In genomic region chr21:32610940-32611339, GRCh38 we compare ENCODE assay signal across 8 cellular contexts. TPM values are rescaled to one million over a fixed set of nuclear protein-coding genes. Genes with fewer than 3 reads are reported as not detected.
DNase-seq lines count a peak whose midpoint lies in the region; ATAC-seq and TF ChIP-seq lines count a peak whose summit lies in the region.
"Not testable (repeated sequence)": the region's sequence is repeated elsewhere in the genome, so short reads cannot be mapped to it uniquely, and the experiment has no call there.

No MANE protein-coding gene starts in this region.

- H3K36me3 ChIP-seq in HAP-1 (replicated peaks) (peaks cover 33% of the 10 kb centered on the region), PC-3 (ENCODE audit: low read depth, low read length) (peaks cover 18% of the 10 kb centered on the region), mesodermal cell (ENCODE audit: control insufficient read depth, insufficient read depth, low read length) (peaks cover 35% of the 10 kb centered on the region), skeletal muscle satellite cell (ENCODE audit: insufficient read depth, low read length) (peaks cover 13% of the 10 kb centered on the region)
- not testable (repeated sequence) for H3K36me3 ChIP-seq in breast epithelium

- not testable (repeated sequence) for TF ChIP-seq POLR2A in breast epithelium (IDR thresholded peaks at IDR 0.05)

- DNase-seq in AG04450 (ENCODE audit: low read depth, low spot score); HAP-1 (ENCODE audit: low spot score in 2 of 2); PC-3; activated CD8-positive, alpha-beta T cell treated with anti-CD3 and anti-CD28 coated beads, Interleukin-2, amount 10 ng/mL, durations not matched to agents 7 days and 5 days; breast epithelium (ENCODE audit: low spot score in 2 of 2); fibroblast of pulmonary artery (ENCODE audit: low read depth): not testable (repeated sequence)

- H3K4me1 ChIP-seq in HAP-1; PC-3 (ENCODE audit: insufficient read depth, low read length); breast epithelium; mesodermal cell (ENCODE audit: control insufficient read depth, insufficient read depth, low read length, poor library complexity, severe bottlenecking); skeletal muscle satellite cell (ENCODE audit: control insufficient read depth, insufficient read depth, low read length): not testable (repeated sequence)

- H3K36me3 Mint-ChIP-seq in activated CD8-positive, alpha-beta T cell treated with anti-CD3 and anti-CD28 coated beads, Interleukin-2, amount 10 ng/mL, durations not matched to agents 7 days and 5 days (ENCODE audit: low read depth): peaks cover 26% of the 10 kb centered on the region

- not testable (repeated sequence) for BruUV-seq in PC-3 (replicated peaks; lab: Mats Ljungman, UMichigan)

- H3K4me1 Mint-ChIP-seq in activated CD8-positive, alpha-beta T cell treated with anti-CD3 and anti-CD28 coated beads, Interleukin-2, amount 10 ng/mL, durations not matched to agents 7 days and 5 days (ENCODE audit: low read depth): not testable (repeated sequence)

- H3K9ac ChIP-seq in PC-3 (ENCODE audit: low read length) (peak overlapping the region; percentile 88; the same call in 1 of the 2 replicates), skeletal muscle satellite cell (ENCODE audit: low read depth, low read length) (peak overlapping the region; percentile 34)

- H3K27ac Mint-ChIP-seq in activated CD8-positive, alpha-beta T cell treated with anti-CD3 and anti-CD28 coated beads, Interleukin-2, amount 10 ng/mL, durations not matched to agents 7 days and 5 days: not testable (repeated sequence)

- H3K4me3 Mint-ChIP-seq in activated CD8-positive, alpha-beta T cell treated with anti-CD3 and anti-CD28 coated beads, Interleukin-2, amount 10 ng/mL, durations not matched to agents 7 days and 5 days: peak overlapping the region; percentile 51

- H3K4me2 ChIP-seq in PC-3 (ENCODE audit: low read length): peak overlapping the region; percentile 86
- peak overlapping the region; percentile 70 for H3K4me2 ChIP-seq in skeletal muscle satellite cell (ENCODE audit: low read length)

- peaks cover 24% of the 10 kb centered on the region for H3K79me2 ChIP-seq in PC-3 (ENCODE audit: low read length)

- H3K27me3 ChIP-seq in AG04450 (ENCODE audit: control insufficient read depth, insufficient read depth, low read length); HAP-1 (ENCODE audit: low read depth); PC-3 (ENCODE audit: low read length); breast epithelium; skeletal muscle satellite cell (ENCODE audit: control insufficient read depth, insufficient read depth, low read length): not testable (repeated sequence)

- H2AFZ ChIP-seq in PC-3 (ENCODE audit: low read length): not testable (repeated sequence)

- not testable (repeated sequence) for H3F3A ChIP-seq in PC-3 (ENCODE audit: low read length, unreplicated experiment)

- H3K27me3 Mint-ChIP-seq in activated CD8-positive, alpha-beta T cell treated with anti-CD3 and anti-CD28 coated beads, Interleukin-2, amount 10 ng/mL, durations not matched to agents 7 days and 5 days (ENCODE audit: low read depth): not testable (repeated sequence)

- not testable (repeated sequence) for H3K9me3 Mint-ChIP-seq in activated CD8-positive, alpha-beta T cell treated with anti-CD3 and anti-CD28 coated beads, Interleukin-2, amount 10 ng/mL, durations not matched to agents 7 days and 5 days (ENCODE audit: insufficient read depth)

- H3K9me2 ChIP-seq in PC-3 (replicated peaks; ENCODE audit: low read length): not testable (repeated sequence)

- ATAC-seq in PC-3; activated CD8-positive, alpha-beta T cell treated with anti-CD3 and anti-CD28 coated beads, Interleukin-2, amount 10 ng/mL, durations not matched to agents 7 days and 5 days: not testable (repeated sequence)

- in situ Hi-C loops in HAP-1 (cut with MboI; ENCODE audit: low sequenced_read_pairs): not testable (repeated sequence)

- not testable (repeated sequence) for H3K27ac ChIP-seq in AG04450 (ENCODE audit: low read depth, low read length); PC-3 (ENCODE audit: low read length); breast epithelium; mesodermal cell (ENCODE audit: low read depth, low read length, severe bottlenecking)

- not testable (repeated sequence) for H4K20me1 ChIP-seq in PC-3 (ENCODE audit: low read length)

- H3K9me3 ChIP-seq in AG04450 (ENCODE audit: control insufficient read depth, insufficient read depth, low read length); HAP-1; PC-3 (ENCODE audit: low read length); breast epithelium; mesodermal cell (ENCODE audit: control insufficient read depth, low read length); skeletal muscle satellite cell (replicated peaks; ENCODE audit: low read length): not testable (repeated sequence)

- TF ChIP-seq CTCF in AG04450 (IDR thresholded peaks at IDR 0.05; ENCODE audit: low read depth, low read length); PC-3 (conservative IDR thresholded peaks at IDR 0.05; ENCODE audit: low read depth, low read length); breast epithelium (IDR thresholded peaks at IDR 0.05); fibroblast of pulmonary artery (IDR thresholded peaks at IDR 0.05; ENCODE audit: low read length, missing control alignments): not testable (repeated sequence)

- H3K4me3 ChIP-seq in AG04450 (ENCODE audit: low read depth, low read length) (peak overlapping the region; percentile 50), HAP-1 (peak overlapping the region; percentile 99), PC-3 (ENCODE audit: low read length) (peak overlapping the region; percentile 97), breast epithelium (peak overlapping the region; percentile 67 to 81 (median 81)), fibroblast of pulmonary artery (replicated peaks; ENCODE audit: low read depth, low read length) (peak overlapping the region; percentile 92), mesodermal cell (ENCODE audit: extremely low read depth, insufficient read depth, low read length, poor library complexity, severe bottlenecking) (peak overlapping the region; percentile 94), skeletal muscle satellite cell (ENCODE audit: low read length) (peak overlapping the region; percentile 52)

- intact Hi-C loops in PC-3 (cut with micrococcal nuclease); breast epithelium (cut with DNase I; ENCODE audit: low total_unique reads): not testable (repeated sequence)

- POLR2A ChIA-PET in AG04450 (lab: Yijun Ruan, JAX); PC-3 (lab: Charles Lee; ENCODE audit: unreplicated experiment): not testable (repeated sequence)
- POLR2A ChIA-PET in activated CD8-positive, alpha-beta T cell treated with anti-CD3 and anti-CD28 coated beads, Interleukin-2, amount 10 ng/mL, durations not matched to agents 7 days and 5 days (lab: Charles Lee): interaction anchor here (0.8 kb wide), 1 partner anchor 32 kb away, joined by 3 read pairs; no protein-coding TSS in a partner anchor

- WGBS in mesodermal cell (ENCODE audit: insufficient coverage in 2 of 2), 2 experiments: 73 to 82% methylated on average over 8 to 9 of the region's 17 CpGs

- CTCF ChIA-PET in AG04450 (lab: Charles Lee): interaction anchor here (0.6 to 5.5 kb wide), 2 partner anchors 11 to 1432 kb away, joined by 3 to 55 read pairs; no protein-coding TSS in a partner anchor
- CTCF ChIA-PET in PC-3 (lab: Charles Lee): not testable (repeated sequence)
- CTCF ChIA-PET in activated CD8-positive, alpha-beta T cell treated with anti-CD3 and anti-CD28 coated beads, Interleukin-2, amount 10 ng/mL, durations not matched to agents 7 days and 5 days (lab: Charles Lee): interaction anchor here (1.3 to 4.9 kb wide), 2 partner anchors 10 to 208 kb away, joined by 3 to 44 read pairs; no protein-coding TSS in a partner anchor

RNA-seq across cellular contexts. Expression of gene CFAP298, which starts 1.2 kb away (rescaled TPM):
- 18.6 and 21.2 TPM in 2 replicates for polyA plus RNA-seq in AG04450 (2011; rRNA removed)
- 4.6 and 4.9 TPM in 2 replicates for polyA minus RNA-seq in AG04450 (2011; rRNA and poly(A)+ RNA removed)
- total RNA-seq in PC-3 (2014; rRNA removed) (96.0 and 98.6 TPM in 2 replicates), breast epithelium (10 to 100 TPM; 16.8 to 38.2 (median 36.1) TPM)
- total RNA-seq in activated CD8-positive, alpha-beta T cell treated with anti-CD3 and anti-CD28 coated beads, Interleukin-2, amount 10 ng/mL, durations not matched to agents 7 days and 5 days: 10 to 100 TPM; 36.7 to 38.2 TPM
- 46.4 TPM for polyA plus RNA-seq in mesodermal cell (2013, experiment 1 of 2)
- 50.3 TPM for polyA plus RNA-seq in mesodermal cell (2013, experiment 2 of 2)
- 27.1 and 27.3 TPM in 2 replicates for total RNA-seq in skeletal muscle satellite cell (2012; rRNA removed)

RNA-seq across cellular contexts. Expression of gene TCP10L, which starts 25.6 kb away (rescaled TPM):
- polyA plus RNA-seq in AG04450 (2011; rRNA removed): 0.12 and 0.19 TPM in 2 replicates
- not detected in 2 replicates for polyA minus RNA-seq in AG04450 (2011; rRNA and poly(A)+ RNA removed)
- 0.23 and 2.1 TPM in 2 replicates for total RNA-seq in PC-3 (2014; rRNA removed)
- total RNA-seq in activated CD8-positive, alpha-beta T cell treated with anti-CD3 and anti-CD28 coated beads, Interleukin-2, amount 10 ng/mL, durations not matched to agents 7 days and 5 days: under 1 TPM; 0.42 to 0.68 TPM
- under 1 TPM; 0.48 to 0.73 (median 0.66) TPM for total RNA-seq in breast epithelium
- 0.85 TPM for polyA plus RNA-seq in mesodermal cell (2013, experiment 1 of 2)
- 1.2 TPM for polyA plus RNA-seq in mesodermal cell (2013, experiment 2 of 2)
- total RNA-seq in skeletal muscle satellite cell (2012; rRNA removed): not detected in 2 replicates
